In genomic region chr4:157808796-157809408, GRCh38 we compare ENCODE assay signal across 26 cellular contexts.
DNase-seq lines count a peak whose midpoint lies in the region; ATAC-seq, FAIRE-seq and TF ChIP-seq lines count a peak whose summit lies in the region.
"Had no signal": no experiment of that assay in that cellular context is flagged by ENCODE, and none has a peak within 500 bp of the region (broad histone marks: within the 10 kb centered on the region; RNA-seq: fewer than 3 reads in every experiment).

No MANE protein-coding gene starts in this region.

- no peak for FAIRE-seq in HepG2 (lab: Jason Lieb, UNC)
- no peak for FAIRE-seq in GM12891 (lab: Jason Lieb, UNC)
- FAIRE-seq in H54 (lab: Jason Lieb, UNC): no peak
- FAIRE-seq: A549, D721Med, GM12878, GM18507 had no signal

- BruUV-seq in HepG2 (replicated peaks; lab: Mats Ljungman, UMichigan): no TSS peak

- no peak overlapping the region for H3K18ac ChIP-seq in neuronal stem cell (ENCODE audit: low read length)

- TF ChIP-seq CTCF in HepG2 (CRISPR knock-in tag; IDR thresholded peaks at IDR 0.05) (no peak), right lobe of liver (IDR thresholded peaks at IDR 0.05) (no peak), uterus (IDR thresholded peaks at IDR 0.05) (no peak)

- no peak overlapping the region for H2BK120ac ChIP-seq in neuronal stem cell (ENCODE audit: low read depth, low read length)

- ATAC-seq in HepG2 (no peak), right lobe of liver (no peak)
- ATAC-seq: A549, GM12878, GM23338 had no signal

- H3K4me3 ChIP-seq in HepG2 (replicated peaks in 1 of 3; ENCODE audit: insufficient read depth in 1 of 3, low read depth in 2 of 3, low read length in 3 of 3): no peak overlapping the region
- H3K4me3 ChIP-seq in right lobe of liver: no peak overlapping the region
- H3K4me3 ChIP-seq in neuronal stem cell (ENCODE audit: low read length in 2 of 2): no peak overlapping the region
- H3K4me3 ChIP-seq in uterus: no peak overlapping the region
- H3K4me3 ChIP-seq: A549; BLaER1 treated with 17β-estradiol and CSF1 and Interleukin-3, amounts not matched to agents 10 nM and 100 nM; GM12878; GM23338; HAP-1 had no signal

- H2AK5ac ChIP-seq in neuronal stem cell (ENCODE audit: low read depth, low read length): no peak overlapping the region

- TF ChIP-seq POLR2A in HepG2 (IDR thresholded peaks at IDR 0.05; ENCODE audit: insufficient read depth in 1 of 2, low read depth in 2 of 2, low read length in 2 of 2): no peak
- TF ChIP-seq POLR2A in right lobe of liver (IDR thresholded peaks at IDR 0.05): no peak
- no peak for TF ChIP-seq POLR2A in uterus (IDR thresholded peaks at IDR 0.05)
- no peak for TF ChIP-seq POLR2A in GM12891 (IDR thresholded peaks at IDR 0.05; ENCODE audit: low read depth, low read length)
- TF ChIP-seq POLR2A in H54 (IDR thresholded peaks at IDR 0.05; ENCODE audit: low read depth, low read length): no peak

- H3K4me2 ChIP-seq in HepG2 (ENCODE audit: low read depth, low read length) (no peak overlapping the region), neuronal stem cell (ENCODE audit: insufficient read depth, low read length, poor library complexity, severe bottlenecking) (no peak overlapping the region)
- H3K4me2 ChIP-seq: A549; BLaER1 treated with 17β-estradiol and CSF1 and Interleukin-3, amounts not matched to agents 10 nM and 100 nM; GM23338 had no signal

- H3K27me3 ChIP-seq in HepG2 (ENCODE audit: control insufficient read depth in 1 of 2, insufficient read depth in 2 of 2, low read length in 2 of 2) (no peaks in the 10 kb centered on the region), right lobe of liver (no peaks in the 10 kb centered on the region), neuronal stem cell (ENCODE audit: control insufficient read depth in 3 of 3, insufficient read depth in 3 of 3, low read depth in 1 of 3, low read length in 3 of 3) (no peaks in the 10 kb centered on the region), uterus (no peaks in the 10 kb centered on the region)
- H3K27me3 ChIP-seq: BE2C; BLaER1 treated with 17β-estradiol and CSF1 and Interleukin-3, amounts not matched to agents 10 nM and 100 nM had no signal

- no peak overlapping the region for H4K8ac ChIP-seq in neuronal stem cell (ENCODE audit: low read depth, low read length)

- DNase-seq in HepG2 (ENCODE audit: low spot score) (no peak), right lobe of liver (no peak), glomerular endothelial cell (ENCODE audit: extremely low read depth, low read depth, low spot score) (peak; percentile 12), neuronal stem cell (ENCODE audit: low spot score) (no peak), uterus (no peak), GM12891 (ENCODE audit: insufficient read length, low spot score) (no peak), pons (ENCODE audit: low spot score) (no peak), H54 (ENCODE audit: insufficient read length, low spot score) (no peak)
- DNase-seq: 8988T; ACHN; AML-193; BE2C; CD4-positive, alpha-beta T cell; CD8-positive, alpha-beta memory T cell; DMS 273 treated with DMSO at 0.1 percent for 48 hours; DMS79; EL; GDM1; HFFc6 had no signal

- no peak overlapping the region for H2BK12ac ChIP-seq in neuronal stem cell (ENCODE audit: low read length)

- H3K79me2 ChIP-seq in HepG2 (ENCODE audit: insufficient read depth, low read length): no peaks in the 10 kb centered on the region

- 84% methylated on average over 6 of the region's 6 CpGs for WGBS in HepG2 (ENCODE audit: low lambda C conversion rate)
- WGBS in right lobe of liver (ENCODE audit: insufficient coverage, low coverage, low lambda C conversion rate, missing lambda C conversion rate): 69% methylated on average over 5 of the region's 6 CpGs
- no CpG with 5 or more reads among the region's 6 CpGs for WGBS in neuronal stem cell (ENCODE audit: extremely low coverage in 2 of 2, insufficient read length in 2 of 2, insufficient replicate concordance in 1 of 2), 2 donors

- no peaks in the 10 kb centered on the region for H3K9me3 ChIP-seq in HepG2 (ENCODE audit: low read length)
- H3K9me3 ChIP-seq in right lobe of liver: no peaks in the 10 kb centered on the region
- no peaks in the 10 kb centered on the region for H3K9me3 ChIP-seq in neuronal stem cell (replicated peaks in 1 of 2; ENCODE audit: control insufficient read depth in 2 of 2, insufficient read depth in 1 of 2, low read depth in 1 of 2, low read length in 2 of 2)
- H3K9me3 ChIP-seq in uterus: no peaks in the 10 kb centered on the region
- H3K9me3 ChIP-seq: A549, HAP-1 had no signal

- H3K9ac ChIP-seq in HepG2 (ENCODE audit: insufficient read depth, low read depth, low read length) (no peak overlapping the region), neuronal stem cell (ENCODE audit: low read depth, low read length, poor library complexity) (no peak overlapping the region)
- H3K9ac ChIP-seq: BLaER1 treated with 17β-estradiol and CSF1 and Interleukin-3, amounts not matched to agents 10 nM and 100 nM had no signal

- H3K4me1 ChIP-seq in HepG2 (ENCODE audit: insufficient read depth, low read length) (peaks cover 51% of the 10 kb centered on the region), right lobe of liver (peaks cover 0 to 9% (median 0%) of the 10 kb centered on the region in 4 donors), neuronal stem cell (ENCODE audit: control insufficient read depth in 2 of 2, insufficient read depth in 1 of 2, low read depth in 1 of 2, low read length in 2 of 2) (peaks cover 0 to 2% of the 10 kb centered on the region in 2 donors), uterus (peaks cover 0 to 6% of the 10 kb centered on the region in 2 donors)
- H3K4me1 ChIP-seq: A549; BLaER1 treated with 17β-estradiol and CSF1 and Interleukin-3, amounts not matched to agents 10 nM and 100 nM had no signal

- H3K27ac ChIP-seq in HepG2 (ENCODE audit: extremely low read length, insufficient read depth, low read length) (peak overlapping the region; percentile 90), right lobe of liver (no peak overlapping the region), neuronal stem cell (replicated peaks; ENCODE audit: low read length) (no peak overlapping the region), uterus (peak overlapping the region; percentile 40 to 49)
- H3K27ac ChIP-seq: A549; BLaER1 treated with 17β-estradiol and CSF1 and Interleukin-3, amounts not matched to agents 10 nM and 100 nM had no signal

- TF ChIP-seq RAD21 in HepG2 (CRISPR knock-in tag; IDR thresholded peaks at IDR 0.05): no peak

- POLR2A ChIA-PET in HepG2 (lab: Yijun Ruan, JAX): no interaction called here

- CTCF ChIA-PET in HepG2 (lab: Yijun Ruan, JAX; ENCODE audit: low intra/inter-chr PET ratio, low total read pairs): no interaction called here

- no peaks in the 10 kb centered on the region for H3K36me3 ChIP-seq in HepG2 (replicated peaks in 1 of 2; ENCODE audit: control insufficient read depth in 1 of 2, insufficient read depth in 2 of 2, low read length in 2 of 2)
- no peaks in the 10 kb centered on the region for H3K36me3 ChIP-seq in right lobe of liver
- H3K36me3 ChIP-seq in neuronal stem cell (replicated peaks in 1 of 2; ENCODE audit: control insufficient read depth in 2 of 2, insufficient read depth in 2 of 2, low read length in 2 of 2): no peaks in the 10 kb centered on the region
- H3K36me3 ChIP-seq in uterus: no peaks in the 10 kb centered on the region
- H3K36me3 ChIP-seq: BE2C; BLaER1 treated with 17β-estradiol and CSF1 and Interleukin-3, amounts not matched to agents 10 nM and 100 nM; HAP-1 had no signal

- in situ Hi-C loops in HepG2 (cut with HindIII; ENCODE audit: extremely low pct_ligation_motif_present, low pct_unique_long_range_greater_than_20kb): no loop called here

- H4K91ac ChIP-seq in neuronal stem cell (ENCODE audit: low read depth, low read length, poor library complexity): no peak overlapping the region

- H2BK15ac ChIP-seq in neuronal stem cell (ENCODE audit: low read length): no peak overlapping the region

- H2AFZ ChIP-seq in HepG2 (ENCODE audit: low read length) (no peak overlapping the region), neuronal stem cell (ENCODE audit: low read length) (no peak overlapping the region)
- H2AFZ ChIP-seq: GM23338 had no signal

- intact Hi-C loops in HepG2 (cut with micrococcal nuclease; ENCODE audit: unreplicated experiment) (no loop called here), right lobe of liver (cut with DNase I) (no loop called here), uterus (cut with DNase I; ENCODE audit: low total_unique reads) (no loop called here)

- H3K4ac ChIP-seq in neuronal stem cell (ENCODE audit: low read length): no peak overlapping the region

- H2BK5ac ChIP-seq in neuronal stem cell (ENCODE audit: low read length): no peak overlapping the region

- no peaks in the 10 kb centered on the region for H4K20me1 ChIP-seq in HepG2 (ENCODE audit: insufficient read depth, low read length)
- H4K20me1 ChIP-seq: BLaER1 treated with 17β-estradiol and CSF1 and Interleukin-3, amounts not matched to agents 10 nM and 100 nM had no signal

- peak overlapping the region; percentile 21 for H3K14ac ChIP-seq in neuronal stem cell (ENCODE audit: low read length)

- TF ChIP-seq EP300 in HepG2 (IDR thresholded peaks at IDR 0.05; ENCODE audit: low read depth in 2 of 2, low read length in 2 of 2): no peak
- no peak for TF ChIP-seq EP300 in HepG2 (CRISPR knock-in tag; IDR thresholded peaks at IDR 0.05; ENCODE audit: borderline replicate concordance)

- no peak overlapping the region for H3K23ac ChIP-seq in neuronal stem cell (ENCODE audit: low read depth, low read length, poor library complexity)

- no peaks in the 10 kb centered on the region for H3K79me1 ChIP-seq in neuronal stem cell (ENCODE audit: low read depth, low read length)

TF ChIP-seq in HepG2, 621 proteins besides CTCF, POLR2A, EP300 and RAD21 (continues in another document):
- no peak for TF ChIP-seq MYPOP (CRISPR knock-in tag; IDR thresholded peaks at IDR 0.05)
- TF ChIP-seq RELA (CRISPR knock-in tag; IDR thresholded peaks at IDR 0.05): no peak

TF ChIP-seq in GM12891, 5 proteins besides CTCF, POLR2A, EP300 and RAD21:
- TF ChIP-seq SPI1 (IDR thresholded peaks at IDR 0.05; ENCODE audit: low read depth, low read length): no peak
- no peak for TF ChIP-seq POU2F2 (IDR thresholded peaks at IDR 0.05; ENCODE audit: low read depth, low read length)
- no peak for TF ChIP-seq PAX5 (IDR thresholded peaks at IDR 0.05; ENCODE audit: insufficient read depth, low read length, severe bottlenecking)
- TF ChIP-seq TAF1 (IDR thresholded peaks at IDR 0.05; ENCODE audit: low read depth, low read length): no peak
- TF ChIP-seq POLR2AphosphoS5 (IDR thresholded peaks at IDR 0.05; ENCODE audit: low read depth, low read length): no peak

Comparison
In these comparisons a context has a peak if more than half of its experiments do, and no peak if none do; other contexts are left out.
1. H3K27ac ChIP-seq: peak in HepG2 (single experiment) and uterus (2 of 2); none in right lobe of liver (0 of 3) and neuronal stem cell (single experiment).